ENCODE assay signal across 27 cellular contexts in genomic region chr16:24188751-24189318, GRCh38.
DNase-seq lines count a peak whose midpoint lies in the region; ATAC-seq and FAIRE-seq lines count a peak whose summit lies in the region.
"Had no signal": no experiment of that assay in that cellular context is flagged by ENCODE, and none has a peak within 500 bp of the region (broad histone marks: within the 10 kb centered on the region; RNA-seq: fewer than 3 reads in every experiment).

No MANE protein-coding gene starts in this region.

- H3K27me3 Mint-ChIP-seq in activated T-cell treated with anti-CD3 and anti-CD28 coated beads, Interleukin-2, amount 50 U/mL, for 72 hours (ENCODE audit: low read depth): no peaks in the 10 kb centered on the region
- no peaks in the 10 kb centered on the region for H3K27me3 Mint-ChIP-seq in T-helper 17 cell
- no peaks in the 10 kb centered on the region for H3K27me3 Mint-ChIP-seq in activated naive CD8-positive, alpha-beta T cell treated with anti-CD3 and anti-CD28 coated beads, Interleukin-2, amount 50 U/mL, for 24 hours
- H3K27me3 Mint-ChIP-seq in natural killer cell treated with Interleukin-12 subunit alpha and Interleukin-12 subunit beta and Interleukin-15 and Interleukin-18, amount 100 ng/mL, for 72 hours: no peaks in the 10 kb centered on the region
- H3K27me3 Mint-ChIP-seq: naive thymus-derived CD8-positive, alpha-beta T cell had no signal

- no peak for FAIRE-seq in frontal cortex (lab: Jason Lieb, UNC)
- FAIRE-seq: HTR-8/SVneo, keratinocyte had no signal

- H3K27ac Mint-ChIP-seq in activated T-cell treated with anti-CD3 and anti-CD28 coated beads, Interleukin-2, amount 50 U/mL, for 72 hours: peak overlapping the region; percentile 48
- H3K27ac Mint-ChIP-seq in T-helper 17 cell: peak overlapping the region; percentile 81
- H3K27ac Mint-ChIP-seq in activated naive CD8-positive, alpha-beta T cell treated with anti-CD3 and anti-CD28 coated beads, Interleukin-2, amount 50 U/mL, for 24 hours: peak overlapping the region; percentile 69
- peak overlapping the region; percentile 44 to 85 for H3K27ac Mint-ChIP-seq in natural killer cell treated with Interleukin-12 subunit alpha and Interleukin-12 subunit beta and Interleukin-15 and Interleukin-18, amount 100 ng/mL, for 72 hours

- peak overlapping the region; percentile 19 to 47 for H3K4me3 Mint-ChIP-seq in activated T-cell treated with anti-CD3 and anti-CD28 coated beads, Interleukin-2, amount 50 U/mL, for 72 hours
- peak overlapping the region; percentile 64 for H3K4me3 Mint-ChIP-seq in T-helper 17 cell
- H3K4me3 Mint-ChIP-seq in activated naive CD8-positive, alpha-beta T cell treated with anti-CD3 and anti-CD28 coated beads, Interleukin-2, amount 50 U/mL, for 24 hours: peak overlapping the region; percentile 5
- H3K4me3 Mint-ChIP-seq in natural killer cell treated with Interleukin-12 subunit alpha and Interleukin-12 subunit beta and Interleukin-15 and Interleukin-18, amount 100 ng/mL, for 72 hours: peak overlapping the region; percentile 55
- H3K4me3 Mint-ChIP-seq: H9 had no signal

- DNase-seq in activated T-cell treated with anti-CD3 and anti-CD28 coated beads, Interleukin-2, amount 50 U/mL, for 72 hours: no peak
- DNase-seq in activated T-cell treated with anti-CD3 and anti-CD28 coated beads, Interleukin-2, amount 50 U/mL, for 48 hours: no peak
- DNase-seq in T-helper 17 cell (no peak), SIG-M5 treated with dmso at 0.1 percent for 504 hours (lab: John Stamatoyannopoulos, UW; ENCODE audit: unreplicated experiment) (no peak), SW480 (ENCODE audit: low spot score) (no peak), frontal cortex (ENCODE audit: low spot score in 2 of 2) (no peak)
- no peak for DNase-seq in activated naive CD8-positive, alpha-beta T cell treated with anti-CD3 and anti-CD28 coated beads, Interleukin-2, amount 50 U/mL, for 24 hours
- DNase-seq in natural killer cell treated with Interleukin-12 subunit alpha and Interleukin-12 subunit beta and Interleukin-15 and Interleukin-18, amount 100 ng/mL, for 72 hours (ENCODE audit: low spot score): no peak
- DNase-seq: activated CD4-positive, CD25-positive, alpha-beta regulatory T cell; BE2C; DMS79 treated with DMSO at 0.1 percent for 48 hours; GF-D8; H9; KBM-7; MG63; midbrain; naive thymus-derived CD8-positive, alpha-beta T cell; NCI-H1105 treated with DMSO at 0.1 percent for 48 hours; NCI-H2029; NCI-H526; NK-92 treated with Interleukin-12 subunit alpha and Interleukin-12 subunit beta, amount 100 ng/mL, for 24 hours; PC-3; T1000; upper lobe of right lung had no signal

- H3K9me3 ChIP-seq in T-helper 17 cell (ENCODE audit: control insufficient read depth, low read length, poor library complexity, severe bottlenecking): no peaks in the 10 kb centered on the region
- H3K9me3 ChIP-seq: BE2C, MG63, upper lobe of right lung had no signal

- H3K9me3 Mint-ChIP-seq in activated T-cell treated with anti-CD3 and anti-CD28 coated beads, Interleukin-2, amount 50 U/mL, for 72 hours: no peaks in the 10 kb centered on the region
- H3K9me3 Mint-ChIP-seq in activated naive CD8-positive, alpha-beta T cell treated with anti-CD3 and anti-CD28 coated beads, Interleukin-2, amount 50 U/mL, for 24 hours: no peaks in the 10 kb centered on the region
- H3K9me3 Mint-ChIP-seq in natural killer cell treated with Interleukin-12 subunit alpha and Interleukin-12 subunit beta and Interleukin-15 and Interleukin-18, amount 100 ng/mL, for 72 hours: no peaks in the 10 kb centered on the region
- H3K9me3 Mint-ChIP-seq: H9; naive thymus-derived CD8-positive, alpha-beta T cell had no signal

- H3K36me3 Mint-ChIP-seq in activated T-cell treated with anti-CD3 and anti-CD28 coated beads, Interleukin-2, amount 50 U/mL, for 72 hours (ENCODE audit: insufficient read depth in 2 of 2): peaks cover 7 to 16% of the 10 kb centered on the region in 2 donors
- H3K36me3 Mint-ChIP-seq in T-helper 17 cell (ENCODE audit: low read depth): peaks cover 14% of the 10 kb centered on the region
- H3K36me3 Mint-ChIP-seq in activated naive CD8-positive, alpha-beta T cell treated with anti-CD3 and anti-CD28 coated beads, Interleukin-2, amount 50 U/mL, for 24 hours (ENCODE audit: low read depth): peaks cover 41% of the 10 kb centered on the region
- H3K36me3 Mint-ChIP-seq in natural killer cell treated with Interleukin-12 subunit alpha and Interleukin-12 subunit beta and Interleukin-15 and Interleukin-18, amount 100 ng/mL, for 72 hours: peaks cover 16% of the 10 kb centered on the region

- H3K4me1 Mint-ChIP-seq in activated T-cell treated with anti-CD3 and anti-CD28 coated beads, Interleukin-2, amount 50 U/mL, for 72 hours (ENCODE audit: low read depth): peaks cover 37% of the 10 kb centered on the region
- H3K4me1 Mint-ChIP-seq in T-helper 17 cell: peaks cover 11% of the 10 kb centered on the region
- peaks cover 36% of the 10 kb centered on the region for H3K4me1 Mint-ChIP-seq in activated naive CD8-positive, alpha-beta T cell treated with anti-CD3 and anti-CD28 coated beads, Interleukin-2, amount 50 U/mL, for 24 hours
- H3K4me1 Mint-ChIP-seq in natural killer cell treated with Interleukin-12 subunit alpha and Interleukin-12 subunit beta and Interleukin-15 and Interleukin-18, amount 100 ng/mL, for 72 hours (ENCODE audit: low read depth in 2 of 2): peaks cover 19 to 42% of the 10 kb centered on the region in 2 donors

- ATAC-seq in activated T-cell treated with anti-CD3 and anti-CD28 coated beads, Interleukin-2, amount 50 U/mL, for 72 hours (replicated peaks in 1 of 2): no peak
- no peak for ATAC-seq in T-helper 17 cell
- no peak for ATAC-seq in activated naive CD8-positive, alpha-beta T cell treated with anti-CD3 and anti-CD28 coated beads, Interleukin-2, amount 50 U/mL, for 24 hours
- ATAC-seq in natural killer cell treated with Interleukin-12 subunit alpha and Interleukin-12 subunit beta and Interleukin-15 and Interleukin-18, amount 100 ng/mL, for 72 hours: peak in 1 of 2 donors; percentile 39
- ATAC-seq: naive thymus-derived CD8-positive, alpha-beta T cell; PC-3; Right ventricle myocardium inferior; upper lobe of right lung had no signal

Comparison
In these comparisons a context has a peak if more than half of its experiments do, and no peak if none do; other contexts are left out.
1. H3K4me3 Mint-ChIP-seq: peak in every context shown above with its lines; median percentile 64 in T-helper 17 cell; 55 in natural killer cell treated with Interleukin-12 subunit alpha and Interleukin-12 subunit beta and Interleukin-15 and Interleukin-18, amount 100 ng/mL, for 72 hours; 33 in activated T-cell treated with anti-CD3 and anti-CD28 coated beads, Interleukin-2, amount 50 U/mL, for 72 hours; 5 in activated naive CD8-positive, alpha-beta T cell treated with anti-CD3 and anti-CD28 coated beads, Interleukin-2, amount 50 U/mL, for 24 hours.